12 cellular contexts compared by ENCODE assay signal in the genomic region with DNA sequence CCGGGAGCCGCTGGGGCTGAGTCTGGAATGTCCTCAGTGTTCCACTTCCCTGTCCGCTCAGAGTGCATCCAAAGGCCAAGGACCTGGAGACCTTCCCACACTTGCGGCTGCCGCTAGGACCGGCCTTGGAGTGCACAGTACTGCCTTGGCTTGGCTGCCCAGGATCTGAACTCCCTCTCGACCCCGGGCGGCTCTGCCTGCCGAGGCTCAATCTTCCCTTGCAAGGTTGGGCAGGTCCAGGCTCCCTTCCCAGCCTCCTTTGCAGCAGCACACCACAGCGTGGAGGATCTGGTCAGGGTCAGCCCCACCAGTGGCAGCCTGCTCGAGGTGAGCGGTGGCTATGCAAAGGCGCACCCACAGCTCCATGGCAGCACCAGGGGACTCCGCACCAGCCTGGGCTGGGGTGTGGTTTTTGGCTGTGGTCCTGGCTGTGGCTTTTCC.
DNase-seq lines count a peak whose midpoint lies in the region; ATAC-seq and TF ChIP-seq lines count a peak whose summit lies in the region.
"Had no signal": no experiment of that assay in that cellular context is flagged by ENCODE, and none has a peak within 500 bp of the region (broad histone marks: within the 10 kb centered on the region; RNA-seq: fewer than 3 reads in every experiment).

No MANE protein-coding gene starts in this region.

- ATAC-seq in RWPE2 (ENCODE audit: low read depth), result no peak
- peak; percentile 44 to 50 for ATAC-seq in natural killer cell treated with Interleukin-12 subunit alpha and Interleukin-12 subunit beta and Interleukin-15 and Interleukin-18, amount 100 ng/mL, for 72 hours
- no peak for ATAC-seq in HG03175 (IDR thresholded peaks at IDR 0.05; ENCODE audit: unreplicated experiment)

- no peak overlapping the region for H3K27ac ChIP-seq in RWPE2 (ENCODE audit: poor library complexity, severe bottlenecking)
- H3K27ac ChIP-seq in left ventricle myocardium inferior (replicated peaks), result peak overlapping the region; percentile 59
- H3K27ac ChIP-seq in thyroid gland, result peak overlapping the region in 1 of 3 donors; percentile 1

- TF ChIP-seq POLR2A in thyroid gland (IDR thresholded peaks at IDR 0.05), result no peak

- H3K4me3 Mint-ChIP-seq in natural killer cell treated with Interleukin-12 subunit alpha and Interleukin-12 subunit beta and Interleukin-15 and Interleukin-18, amount 100 ng/mL, for 72 hours, result no peak overlapping the region
- H3K4me3 Mint-ChIP-seq: HFFc6 had no signal

- H3K36me3 ChIP-seq in RWPE2 (ENCODE audit: low read depth) (no peaks in the 10 kb centered on the region), left ventricle myocardium inferior (no peaks in the 10 kb centered on the region), thyroid gland (no peaks in the 10 kb centered on the region)

- H3K36me3 Mint-ChIP-seq in natural killer cell treated with Interleukin-12 subunit alpha and Interleukin-12 subunit beta and Interleukin-15 and Interleukin-18, amount 100 ng/mL, for 72 hours, result no peaks in the 10 kb centered on the region

- no peaks in the 10 kb centered on the region for H3K9me3 Mint-ChIP-seq in natural killer cell treated with Interleukin-12 subunit alpha and Interleukin-12 subunit beta and Interleukin-15 and Interleukin-18, amount 100 ng/mL, for 72 hours

- H3K27me3 ChIP-seq in RWPE2 (ENCODE audit: insufficient read depth, poor library complexity, severe bottlenecking) (no peaks in the 10 kb centered on the region), left ventricle myocardium inferior (ENCODE audit: low read depth) (peaks cover 4% of the 10 kb centered on the region), thyroid gland (no peaks in the 10 kb centered on the region)

- no peaks in the 10 kb centered on the region for H3K4me1 ChIP-seq in RWPE2 (ENCODE audit: insufficient read depth, poor library complexity, severe bottlenecking)
- peaks cover 15% of the 10 kb centered on the region for H3K4me1 ChIP-seq in left ventricle myocardium inferior
- peaks cover 8 to 15% of the 10 kb centered on the region in 2 donors for H3K4me1 ChIP-seq in thyroid gland

- H3K4me1 Mint-ChIP-seq in natural killer cell treated with Interleukin-12 subunit alpha and Interleukin-12 subunit beta and Interleukin-15 and Interleukin-18, amount 100 ng/mL, for 72 hours (ENCODE audit: low read depth in 2 of 2), result no peaks in the 10 kb centered on the region

- intact Hi-C loops in left ventricle myocardium inferior (cut with micrococcal nuclease), result no loop called here
- intact Hi-C loops in thyroid gland (cut with DNase I), result no loop called here

- WGBS in thyroid gland, 2 donors, result 57 to 60% methylated on average over 10 to 14 of the region's 15 CpGs

- TF ChIP-seq CTCF in RWPE2 (IDR thresholded peaks at IDR 0.05; ENCODE audit: poor library complexity, severe bottlenecking) (no peak), left ventricle myocardium inferior (IDR thresholded peaks at IDR 0.05; ENCODE audit: borderline replicate concordance) (peak; percentile 2), thyroid gland (IDR thresholded peaks at IDR 0.05) (peak in 1 of 6 experiments; percentile 17)

- H3K27ac Mint-ChIP-seq in natural killer cell treated with Interleukin-12 subunit alpha and Interleukin-12 subunit beta and Interleukin-15 and Interleukin-18, amount 100 ng/mL, for 72 hours, result no peak overlapping the region
- H3K27ac Mint-ChIP-seq: HFFc6 had no signal

- H3K4me3 ChIP-seq in RWPE2 (ENCODE audit: severe bottlenecking) (no peak overlapping the region), left ventricle myocardium inferior (no peak overlapping the region), thyroid gland (replicated peaks in 1 of 3) (no peak overlapping the region)

- no peaks in the 10 kb centered on the region for H3K9me3 ChIP-seq in RWPE2 (ENCODE audit: severe bottlenecking)
- H3K9me3 ChIP-seq in left ventricle myocardium inferior (replicated peaks), result peaks cover 19% of the 10 kb centered on the region
- H3K9me3 ChIP-seq in thyroid gland, result no peaks in the 10 kb centered on the region

- DNase-seq in RWPE2 (ENCODE audit: low spot score) (peak; percentile 34), left ventricle myocardium inferior (peak; percentile 80), thyroid gland (peak; percentile 77 to 88), NCI-H69 (lab: John Stamatoyannopoulos, UW) (no peak), GDM1 (lab: John Stamatoyannopoulos, UW) (no peak)
- peak; percentile 16 for DNase-seq in natural killer cell treated with Interleukin-12 subunit alpha and Interleukin-12 subunit beta and Interleukin-15 and Interleukin-18, amount 100 ng/mL, for 72 hours (ENCODE audit: low spot score)
- DNase-seq: activated naive CD4-positive, alpha-beta T cell treated with Interleukin-2 at 50 U/mL for 16 hours; HFFc6; NCI-H1105; NCI-H2171 treated with DMSO at 0.1 percent for 48 hours; SHP77 had no signal

- peaks cover 5 to 13% of the 10 kb centered on the region in 2 donors for H3K27me3 Mint-ChIP-seq in natural killer cell treated with Interleukin-12 subunit alpha and Interleukin-12 subunit beta and Interleukin-15 and Interleukin-18, amount 100 ng/mL, for 72 hours

Comparison
In these comparisons a context has a peak if more than half of its experiments do, and no peak if none do; other contexts are left out.
1. ATAC-seq: peak in natural killer cell treated with Interleukin-12 subunit alpha and Interleukin-12 subunit beta and Interleukin-15 and Interleukin-18, amount 100 ng/mL, for 72 hours (2 of 2); none in RWPE2 (single experiment) and HG03175 (single experiment).
2. DNase-seq: peak in RWPE2 (single experiment), left ventricle myocardium inferior (single experiment), natural killer cell treated with Interleukin-12 subunit alpha and Interleukin-12 subunit beta and Interleukin-15 and Interleukin-18, amount 100 ng/mL, for 72 hours (single experiment) and thyroid gland (2 of 2); none in NCI-H69 (single experiment) and GDM1 (single experiment).